15 cellular contexts compared by ENCODE assay signal in the genomic region with DNA sequence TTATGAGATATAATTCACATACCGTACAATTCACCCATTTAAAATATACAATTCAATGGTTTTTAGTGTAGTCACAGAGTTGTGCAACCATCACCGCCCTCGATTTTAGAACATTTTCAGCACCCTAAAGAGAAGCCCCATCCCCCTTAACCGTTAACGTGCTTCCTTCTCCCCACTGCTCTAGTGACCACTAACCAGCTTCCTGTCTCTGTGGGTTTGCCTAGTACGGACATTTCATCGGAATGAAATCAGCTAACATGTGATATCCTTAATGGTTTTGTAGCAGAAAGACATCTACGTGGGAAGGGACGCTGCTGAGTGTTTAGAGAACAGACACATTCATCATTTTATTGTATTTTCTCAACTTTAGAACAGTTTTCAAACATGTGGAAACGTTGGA.
A peak's percentile ranks its signal among the peaks of the same experiment; 100 is the strongest.
DNase-seq lines count a peak whose midpoint lies in the region; TF ChIP-seq lines count a peak whose summit lies in the region.
"Had no signal": no experiment of that assay in that cellular context is flagged by ENCODE, and none has a peak within 500 bp of the region (broad histone marks: within the 10 kb centered on the region; RNA-seq: fewer than 3 reads in every experiment).

No MANE protein-coding gene starts in this region.

- no peaks in the 10 kb centered on the region for H3K27me3 Mint-ChIP-seq in T-helper 2 cell treated with Interferon-gamma antibody and Interleukin-4, amounts not matched to agents 5 μg/mL and 100 μg/mL, for 36 hours (ENCODE audit: low read depth)

- DNase-seq in AG10803 (ENCODE audit: low read depth) = peak; percentile 31
- DNase-seq in HT1080 (ENCODE audit: low read depth) = peak; percentile 67
- DNase-seq in T-helper 2 cell treated with Interferon-gamma antibody and Interleukin-4, amounts not matched to agents 5 μg/mL and 100 μg/mL, for 36 hours (ENCODE audit: low spot score) = peak; percentile 18
- peak; percentile 65 for DNase-seq in foreskin melanocyte
- no peak for DNase-seq in activated gamma-delta T cell (lab: John Stamatoyannopoulos, UW)
- DNase-seq in NCI-H2081 treated with DMSO at 0.1 percent for 48 hours (lab: John Stamatoyannopoulos, UW) = no peak
- no peak for DNase-seq in mesenteric fat pad (ENCODE audit: low spot score)
- DNase-seq in stomach = no peak
- DNase-seq: activated CD8-positive, alpha-beta memory T cell treated with anti-CD3 and anti-CD28 coated beads, Interleukin-2, amount 50 U/mL, for 4 hours; cortex of kidney; GM23248; midbrain; NCI-H1048; PC-9 had no signal

- H3K27ac ChIP-seq in stomach = no peak overlapping the region
- H3K27ac ChIP-seq: GM23248, PC-9 had no signal

- peak overlapping the region; percentile 18 for H3K27ac Mint-ChIP-seq in T-helper 2 cell treated with Interferon-gamma antibody and Interleukin-4, amounts not matched to agents 5 μg/mL and 100 μg/mL, for 36 hours
- H3K27ac Mint-ChIP-seq: progenitor cell of endocrine pancreas had no signal

- H3K27me3 ChIP-seq in stomach = no peaks in the 10 kb centered on the region

- no peak for TF ChIP-seq EP300 in stomach (IDR thresholded peaks at IDR 0.05)

- 63 to 71% (median 68%) methylated on average over 10 of the region's 10 CpGs for WGBS in stomach, 5 donors

- H3K9me3 Mint-ChIP-seq in T-helper 2 cell treated with Interferon-gamma antibody and Interleukin-4, amounts not matched to agents 5 μg/mL and 100 μg/mL, for 36 hours = peaks cover 23% of the 10 kb centered on the region

- peaks cover 12% of the 10 kb centered on the region for H3K4me1 Mint-ChIP-seq in T-helper 2 cell treated with Interferon-gamma antibody and Interleukin-4, amounts not matched to agents 5 μg/mL and 100 μg/mL, for 36 hours (ENCODE audit: low read depth)

- H3K36me3 ChIP-seq in stomach = no peaks in the 10 kb centered on the region

- TF ChIP-seq POLR2A in stomach (IDR thresholded peaks at IDR 0.05) = no peak

- H3K4me3 ChIP-seq in AG10803 (ENCODE audit: low read length) (no peak overlapping the region), stomach (no peak overlapping the region)
- H3K4me3 ChIP-seq: GM23248, PC-9 had no signal

- intact Hi-C loops in stomach (cut with DNase I; ENCODE audit: low total_unique reads) = no loop called here

- TF ChIP-seq CTCF in AG10803 (conservative IDR thresholded peaks at IDR 0.05; ENCODE audit: low read length) (no peak), stomach (IDR thresholded peaks at IDR 0.05) (no peak)

- H3K4me3 Mint-ChIP-seq in T-helper 2 cell treated with Interferon-gamma antibody and Interleukin-4, amounts not matched to agents 5 μg/mL and 100 μg/mL, for 36 hours = peak overlapping the region; percentile 13

- no peaks in the 10 kb centered on the region for H3K4me1 ChIP-seq in stomach

- H3K36me3 Mint-ChIP-seq in T-helper 2 cell treated with Interferon-gamma antibody and Interleukin-4, amounts not matched to agents 5 μg/mL and 100 μg/mL, for 36 hours (ENCODE audit: low read depth) = no peaks in the 10 kb centered on the region

- H3K9me3 ChIP-seq in stomach = peaks cover 0 to 3% (median 2%) of the 10 kb centered on the region in 4 donors

Comparison
In these comparisons a context has a peak if more than half of its experiments do, and no peak if none do; other contexts are left out.
1. DNase-seq: peak in AG10803 (single experiment), HT1080 (single experiment), T-helper 2 cell treated with Interferon-gamma antibody and Interleukin-4, amounts not matched to agents 5 μg/mL and 100 μg/mL, for 36 hours (single experiment) and foreskin melanocyte (single experiment); none in activated gamma-delta T cell (single experiment), NCI-H2081 treated with DMSO at 0.1 percent for 48 hours (single experiment), mesenteric fat pad (single experiment) and stomach (single experiment).